ENCODE assay signal across 8 cellular contexts in genomic region chr6:157535354-157536217, GRCh38.
DNase-seq lines count a peak whose midpoint lies in the region; ATAC-seq and TF ChIP-seq lines count a peak whose summit lies in the region.

No MANE protein-coding gene starts in this region.

- ATAC-seq in GM21723 (IDR thresholded peaks at IDR 0.05; ENCODE audit: unreplicated experiment) (peak; percentile 64), GM19328 (IDR thresholded peaks at IDR 0.05; ENCODE audit: unreplicated experiment) (no peak)

- H3K4me1 ChIP-seq in KMS-11 (ENCODE audit: low read depth, poor library complexity, severe bottlenecking) (peaks cover 10% of the 10 kb centered on the region), mesendoderm (ENCODE audit: control insufficient read depth, low read depth, low read length) (peaks cover 12% of the 10 kb centered on the region)

- H3K27me3 ChIP-seq in KMS-11 (ENCODE audit: insufficient read depth, low read depth) (no peaks in the 10 kb centered on the region), mesendoderm (ENCODE audit: insufficient read depth, low read length, poor library complexity) (no peaks in the 10 kb centered on the region)

- H2BK15ac ChIP-seq in mesendoderm (replicated peaks; ENCODE audit: low read depth), result no peak overlapping the region

- H4K5ac ChIP-seq in mesendoderm (ENCODE audit: low read length), result no peak overlapping the region

- no peak overlapping the region for H2BK120ac ChIP-seq in mesendoderm (ENCODE audit: low read depth, low read length)

- H3K36me3 ChIP-seq in KMS-11 (ENCODE audit: insufficient read depth) (no peaks in the 10 kb centered on the region), mesendoderm (ENCODE audit: control insufficient read depth, insufficient read depth, low read length) (no peaks in the 10 kb centered on the region)

- H2AK5ac ChIP-seq in mesendoderm (ENCODE audit: low read length), result no peak overlapping the region

- H3K18ac ChIP-seq in mesendoderm (ENCODE audit: low read length), result no peak overlapping the region

- H3K23ac ChIP-seq in mesendoderm (ENCODE audit: low read length), result no peak overlapping the region

- TF ChIP-seq CTCF in KMS-11 (conservative IDR thresholded peaks at IDR 0.05; ENCODE audit: low read depth, low read length), result no peak
- TF ChIP-seq CTCF in astrocyte of the cerebellum (IDR thresholded peaks at IDR 0.05; ENCODE audit: low read depth, low read length, missing control alignments), result no peak

- no peak overlapping the region for H2BK5ac ChIP-seq in mesendoderm (ENCODE audit: low read length)

- no peaks in the 10 kb centered on the region for H4K20me1 ChIP-seq in KMS-11 (ENCODE audit: insufficient read depth)

- H4K8ac ChIP-seq in mesendoderm (ENCODE audit: low read depth, low read length), result no peak overlapping the region

- H3K4ac ChIP-seq in mesendoderm (ENCODE audit: low read depth, low read length), result no peak overlapping the region

- H3K27ac ChIP-seq in KMS-11, result no peak overlapping the region
- no peak overlapping the region for H3K27ac ChIP-seq in mesendoderm (ENCODE audit: low read depth, low read length)

- in situ Hi-C loops in astrocyte of the cerebellum (cut with HindIII; ENCODE audit: low sequenced_read_pairs), result no loop called here

- no CpG with 5 or more reads among the region's 12 CpGs for WGBS in mesendoderm (ENCODE audit: extremely low coverage, insufficient coverage, low lambda C conversion rate)

- no peaks in the 10 kb centered on the region for H3K79me2 ChIP-seq in KMS-11 (ENCODE audit: insufficient read depth, low read depth)
- no peaks in the 10 kb centered on the region for H3K79me2 ChIP-seq in mesendoderm (ENCODE audit: control insufficient read depth, insufficient read depth, low read length)

- no peak overlapping the region for H3K9ac ChIP-seq in KMS-11
- H3K9ac ChIP-seq in mesendoderm (ENCODE audit: low read length), result no peak overlapping the region

- H3K56ac ChIP-seq in mesendoderm (ENCODE audit: low read length), result peak overlapping the region; percentile 1

- DNase-seq in GF-D8 (lab: John Stamatoyannopoulos, UW), result peak; percentile 70
- peak; percentile 70 for DNase-seq in astrocyte of the cerebellum (ENCODE audit: low read depth)
- no peak for DNase-seq in mesendoderm
- DNase-seq in GM19238 (ENCODE audit: insufficient read length, low spot score), result no peak
- no peak for DNase-seq in activated CD4-positive, alpha-beta T cell treated with anti-CD3 and anti-CD28 coated beads, Interleukin-2, amount 50 U/mL, for 48 hours

- H3K4me3 ChIP-seq in KMS-11 (IDR thresholded peaks at IDR 0.05; ENCODE audit: insufficient read depth, low read depth, low read length) (no peak overlapping the region), astrocyte of the cerebellum (ENCODE audit: low read depth, low read length) (no peak overlapping the region), mesendoderm (ENCODE audit: low read length) (no peak overlapping the region)

- no peaks in the 10 kb centered on the region for H3K79me1 ChIP-seq in mesendoderm (ENCODE audit: low read length)

- no peak overlapping the region for H2AFZ ChIP-seq in KMS-11 (ENCODE audit: low read depth)

- H3K4me2 ChIP-seq in KMS-11 (0 out of 2 replicates have a peak overlapping the region, but pooled peaks have one; percentile 3), mesendoderm (ENCODE audit: low read length) (no peak overlapping the region)

Comparison
In these comparisons a context has a peak if more than half of its experiments do, and no peak if none do; other contexts are left out.
1. DNase-seq: peak in GF-D8 (single experiment) and astrocyte of the cerebellum (single experiment); none in mesendoderm (single experiment), GM19238 (single experiment) and activated CD4-positive, alpha-beta T cell treated with anti-CD3 and anti-CD28 coated beads, Interleukin-2, amount 50 U/mL, for 48 hours (0 of 2).